Comparison of ENCODE assay signal across 15 cellular contexts in genomic region chr2:37326866-37327634, GRCh38. TPM values are rescaled to one million over a fixed set of nuclear protein-coding genes. Genes with fewer than 3 reads are reported as not detected.
DNase-seq lines count a peak whose midpoint lies in the region; ATAC-seq and TF ChIP-seq lines count a peak whose summit lies in the region.
"Had no signal": no experiment of that assay in that cellular context is flagged by ENCODE, and none has a peak within 500 bp of the region (broad histone marks: within the 10 kb centered on the region; RNA-seq: fewer than 3 reads in every experiment).

No MANE protein-coding gene starts in this region.

- no peaks in the 10 kb centered on the region for H3K9me3 Mint-ChIP-seq in chondrocyte (ENCODE audit: low read depth)
- H3K9me3 Mint-ChIP-seq: activated naive CD4-positive, alpha-beta T cell treated with anti-CD3 and anti-CD28 coated beads, Interleukin-2, amount 50 U/mL, for 24 hours; T-cell had no signal

- H3K27ac ChIP-seq in heart right ventricle (peak overlapping the region in 9 of 10 donors; percentile 22 to 95 (median 93)), osteoblast (ENCODE audit: low read depth, low read length) (no peak overlapping the region), upper lobe of left lung (peak overlapping the region; percentile 14 to 96 (median 61))
- H3K27ac ChIP-seq: WERI-Rb-1 had no signal

- H4K20me1 ChIP-seq in osteoblast (ENCODE audit: insufficient read depth, low read length), result peaks cover 3% of the 10 kb centered on the region

- no peak for TF ChIP-seq EP300 in upper lobe of left lung (IDR thresholded peaks at IDR 0.05)

- no peaks in the 10 kb centered on the region for H3K9me3 ChIP-seq in heart right ventricle
- no peaks in the 10 kb centered on the region for H3K9me3 ChIP-seq in osteoblast (ENCODE audit: low read depth, low read length)
- H3K9me3 ChIP-seq in upper lobe of left lung, result no peaks in the 10 kb centered on the region

- H3K4me3 ChIP-seq in heart right ventricle (peak overlapping the region in 7 of 10 donors; percentile 9 to 89 (median 79)), osteoblast (ENCODE audit: insufficient read depth, low read length) (peak overlapping the region; percentile 38), upper lobe of left lung (peak overlapping the region in 2 of 4 donors; percentile 66 to 90)

- H3K4me1 Mint-ChIP-seq in chondrocyte (ENCODE audit: low read depth), result peaks cover 38% of the 10 kb centered on the region

- H3K36me3 ChIP-seq in heart right ventricle (no peaks in the 10 kb centered on the region), osteoblast (ENCODE audit: insufficient read depth, low read length) (no peaks in the 10 kb centered on the region), upper lobe of left lung (no peaks in the 10 kb centered on the region)

- intact Hi-C loops in heart right ventricle (cut with DNase I), result no loop called here
- intact Hi-C loops in left ventricle myocardium superior (cut with micrococcal nuclease), result no loop called here

- TF ChIP-seq CTCF in heart right ventricle (IDR thresholded peaks at IDR 0.05) (no peak), chondrocyte (IDR thresholded peaks at IDR 0.05) (no peak), osteoblast (IDR thresholded peaks at IDR 0.05; ENCODE audit: extremely low read depth, low read depth, low read length) (no peak), upper lobe of left lung (IDR thresholded peaks at IDR 0.05) (no peak)

- in situ Hi-C loops in KBM-7 (cut with MboI; ENCODE audit: low pct_unique_long_range_greater_than_20kb, low sequenced_read_pairs), result no loop called here

- H3K27me3 Mint-ChIP-seq in chondrocyte (ENCODE audit: low read depth), result peaks cover 4% of the 10 kb centered on the region

- H3K4me2 ChIP-seq in osteoblast (ENCODE audit: insufficient read depth, low read length), result peak overlapping the region; percentile 62

- H3K4me1 ChIP-seq in heart right ventricle (peaks cover 0 to 39% (median 30%) of the 10 kb centered on the region in 9 donors), osteoblast (ENCODE audit: insufficient read depth, low read length) (peaks cover 9% of the 10 kb centered on the region), upper lobe of left lung (peaks cover 10 to 36% (median 18%) of the 10 kb centered on the region in 4 donors)

- no peaks in the 10 kb centered on the region for H3K36me3 Mint-ChIP-seq in chondrocyte (ENCODE audit: low read depth)
- H3K36me3 Mint-ChIP-seq: T-cell had no signal

- peaks cover 22% of the 10 kb centered on the region for H3K79me2 ChIP-seq in osteoblast (ENCODE audit: insufficient read depth, low read length)

- WGBS in heart right ventricle, 2 donors, result 80% methylated on average over 8 of the region's 8 CpGs
- WGBS in upper lobe of left lung, 2 donors, result 73 to 74% methylated on average over 8 of the region's 8 CpGs

- peak overlapping the region; percentile 65 for H3K27ac Mint-ChIP-seq in chondrocyte (ENCODE audit: unreplicated experiment)
- H3K27ac Mint-ChIP-seq: T-cell had no signal

- TF ChIP-seq POLR2A in upper lobe of left lung (IDR thresholded peaks at IDR 0.05), result no peak

- ATAC-seq in heart right ventricle (no peak), left ventricle myocardium superior (no peak), upper lobe of left lung (ENCODE audit: low FRiP score in 2 of 2) (no peak)
- ATAC-seq: Panc1, T-cell had no signal

- H3K4me3 Mint-ChIP-seq in chondrocyte (ENCODE audit: unreplicated experiment), result no peak overlapping the region
- H3K4me3 Mint-ChIP-seq: activated naive CD4-positive, alpha-beta T cell treated with anti-CD3 and anti-CD28 coated beads, Interleukin-2, amount 50 U/mL, for 24 hours had no signal

- DNase-seq in heart right ventricle, result no peak
- DNase-seq in left ventricle myocardium superior, result no peak
- no peak for DNase-seq in chondrocyte (ENCODE audit: low spot score)
- DNase-seq in osteoblast (ENCODE audit: insufficient read length, low spot score, missing footprints), result peak; percentile 68
- DNase-seq in upper lobe of left lung, result no peak
- no peak for DNase-seq in COR-L47 (lab: John Stamatoyannopoulos, UW)
- no peak for DNase-seq in anterior cingulate cortex (lab: John Stamatoyannopoulos, UW)
- DNase-seq in KBM-7, result no peak
- DNase-seq: activated CD8-positive, alpha-beta memory T cell treated with anti-CD3 and anti-CD28 coated beads, Interleukin-2, amount 50 U/mL, for 48 hours; NCI-H2029; NCI-H524; T-cell; WERI-Rb-1 had no signal

- H3K27me3 ChIP-seq in heart right ventricle (peaks cover 0 to 7% (median 0%) of the 10 kb centered on the region in 7 donors), osteoblast (ENCODE audit: insufficient read depth, low read length) (no peaks in the 10 kb centered on the region), upper lobe of left lung (no peaks in the 10 kb centered on the region)

- H2AFZ ChIP-seq in osteoblast (ENCODE audit: low read length), result peak overlapping the region; percentile 77

RNA-seq across cellular contexts. Expression of gene PRKD3, which starts 2.4 kb away (rescaled TPM):
- total RNA-seq in heart right ventricle (10 to 100 TPM in 9 of 10 donors, 1 to 10 TPM in 1; 9.3 to 21.6 (median 13.2) TPM), left ventricle myocardium superior (12.8 TPM), chondrocyte (40.2 to 45.4 TPM (median 43.8 TPM) in 3 replicates), osteoblast (62.5 and 68.0 TPM in 2 replicates), upper lobe of left lung (10 to 100 TPM; 25.5 to 57.6 (median 39.5) TPM)
- polyA plus RNA-seq in heart right ventricle, result 1 to 10 TPM; 4.4 to 7.0 TPM

RNA-seq across cellular contexts. Expression of gene QPCT, which starts 17.4 kb away (rescaled TPM):
- 1 to 10 TPM in 8 of 10 donors, under 1 TPM in 2; 0.54 to 8.1 (median 2.4) TPM for total RNA-seq in heart right ventricle
- 1 to 10 TPM in 1 of 2 donors, under 1 TPM in 1; 0.95 to 3.5 TPM for polyA plus RNA-seq in heart right ventricle
- total RNA-seq in left ventricle myocardium superior, result 0.77 TPM
- total RNA-seq in chondrocyte, result 0.67 to 1.2 TPM in 2 of 3 replicates, not detected in the other
- 25.0 and 25.7 TPM in 2 replicates for total RNA-seq in osteoblast
- 10 to 100 TPM in 1 of 6 donors, 1 to 10 TPM in 4, not detected in 1; 2.0 to 12.5 (median 6.0) TPM for total RNA-seq in upper lobe of left lung
